Comparison of ENCODE assay signal across 8 cellular contexts in genomic region chr1:62689524-62689923, GRCh38. TPM values are rescaled to one million over a fixed set of nuclear protein-coding genes. Genes with fewer than 3 reads are reported as not detected.
A peak's percentile ranks its signal among the peaks of the same experiment; 100 is the strongest.
DNase-seq lines count a peak whose midpoint lies in the region; ATAC-seq and TF ChIP-seq lines count a peak whose summit lies in the region.

No MANE protein-coding gene starts in this region.

- peak overlapping the region; percentile 50 for H3K27ac ChIP-seq in SJSA1
- peak overlapping the region; percentile 62 to 85 (median 74) for H3K27ac ChIP-seq in sigmoid colon

- H3K4me1 ChIP-seq in SJSA1 (replicated peaks) (peaks cover 23% of the 10 kb centered on the region), sigmoid colon (peaks cover 0 to 60% (median 49%) of the 10 kb centered on the region in 4 donors)

- H3K9me3 ChIP-seq in SJSA1 (replicated peaks), result no peaks in the 10 kb centered on the region
- no peaks in the 10 kb centered on the region for H3K9me3 ChIP-seq in sigmoid colon

- no peak for ATAC-seq in HG03159 (IDR thresholded peaks at IDR 0.05; ENCODE audit: unreplicated experiment)

- H3K4me3 ChIP-seq in SJSA1, result no peak overlapping the region
- H3K4me3 ChIP-seq in sigmoid colon, result no peak overlapping the region
- no peak overlapping the region for H3K4me3 ChIP-seq in lower leg skin (ENCODE audit: low read depth, poor library complexity, severe bottlenecking)

- no peak for TF ChIP-seq EP300 in sigmoid colon (IDR thresholded peaks at IDR 0.05)

- TF ChIP-seq CTCF in sigmoid colon (IDR thresholded peaks at IDR 0.05) (no peak), lower leg skin (IDR thresholded peaks at IDR 0.05) (no peak)

- TF ChIP-seq POLR2A in sigmoid colon (IDR thresholded peaks at IDR 0.05) (no peak), lower leg skin (IDR thresholded peaks at IDR 0.05) (no peak)

- intact Hi-C loops in sigmoid colon (cut with DNase I), result loop anchor here (5.0 kb wide), 1 partner anchor 58 kb away; no protein-coding TSS in a partner anchor
- intact Hi-C loops in lower leg skin (cut with DNase I; ENCODE audit: low total_unique reads), result no loop called here

- DNase-seq in GM03348 (ENCODE audit: low spot score) (peak; percentile 60), SJSA1 (ENCODE audit: low read depth in 1 of 2, low spot score in 2 of 2) (peak; percentile 62 to 73), fibroblast of the conjunctiva (ENCODE audit: low read depth) (peak; percentile 38), sigmoid colon (no peak), medulla oblongata (ENCODE audit: extremely low spot score) (no peak), lower leg skin (ENCODE audit: low spot score in 2 of 2) (no peak)
- no peak for DNase-seq in effector CD4-positive, alpha-beta T cell

- 71 to 82% methylated on average over 1 of the region's 1 CpG for WGBS in sigmoid colon, 2 donors
- WGBS in lower leg skin, 2 donors, result 64% methylated on average over 1 of the region's 1 CpG

- H3K36me3 ChIP-seq in SJSA1 (peaks cover 14% of the 10 kb centered on the region), sigmoid colon (no peaks in the 10 kb centered on the region)

- H3K27me3 ChIP-seq in SJSA1 (replicated peaks) (no peaks in the 10 kb centered on the region), sigmoid colon (no peaks in the 10 kb centered on the region)

RNA-seq across cellular contexts. Expression of gene DOCK7, which starts 1.3 kb away (rescaled TPM):
- 47.3 and 124 TPM in 2 replicates for total RNA-seq in SJSA1 (2014; rRNA removed; shearing (Covaris generic))
- total RNA-seq in sigmoid colon (10 to 100 TPM; 32.4 to 54.8 (median 42.9) TPM), lower leg skin (10 to 100 TPM; 27.0 to 67.5 (median 29.4) TPM)
- polyA plus RNA-seq in sigmoid colon, result 10 to 100 TPM in 1 of 3 donors, 1 to 10 TPM in 2; 6.5 to 11.4 (median 9.8) TPM

Comparison
In these comparisons a context has a peak if more than half of its experiments do, and no peak if none do; other contexts are left out.
1. DNase-seq: peak in GM03348 (single experiment), SJSA1 (2 of 2) and fibroblast of the conjunctiva (single experiment); none in sigmoid colon (single experiment), medulla oblongata (single experiment), effector CD4-positive, alpha-beta T cell (single experiment) and lower leg skin (0 of 2).